Comparison of ENCODE assay signal across 8 cellular contexts in the genomic region with DNA sequence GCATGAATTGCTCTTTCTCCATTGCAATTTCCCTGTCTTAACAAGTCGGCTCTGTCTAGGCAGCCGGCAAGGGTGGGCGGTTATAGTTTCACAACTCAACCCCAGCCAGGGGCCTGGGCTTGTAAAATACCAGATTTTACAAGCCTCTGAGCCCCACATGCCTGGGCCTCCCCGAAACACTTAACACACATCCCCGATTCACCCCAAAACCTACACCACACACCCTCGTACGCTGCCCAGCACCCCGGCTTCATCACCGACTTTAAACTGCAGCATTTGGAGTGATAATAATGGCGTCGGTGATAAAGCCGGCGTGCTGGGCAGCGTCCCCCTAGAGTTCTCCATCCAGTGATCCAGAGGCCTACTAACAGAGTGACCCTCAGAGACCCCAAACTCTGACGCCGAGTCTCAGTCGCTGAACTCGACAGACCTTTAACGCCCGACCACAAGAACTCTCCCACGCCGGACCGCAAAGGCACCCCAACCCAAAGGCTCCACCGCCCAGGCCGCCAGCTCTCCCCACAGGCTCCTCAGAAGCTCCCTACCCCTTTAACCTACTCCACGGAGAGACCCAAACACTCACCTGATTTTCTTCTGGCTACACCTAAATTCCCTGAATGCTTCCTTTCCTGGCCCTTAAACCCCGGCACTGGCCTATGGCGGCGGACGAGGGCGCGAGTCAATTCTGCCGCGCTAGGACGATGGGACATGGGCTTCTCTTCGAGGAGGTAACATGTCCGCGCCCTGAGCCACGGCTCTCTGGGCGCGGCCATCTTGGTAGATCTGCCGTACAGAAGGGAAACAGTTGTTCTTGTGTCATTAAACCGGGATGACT. TPM values are rescaled to one million over a fixed set of nuclear protein-coding genes. Genes with fewer than 3 reads are reported as not detected.
DNase-seq lines count a peak whose midpoint lies in the region; ATAC-seq and TF ChIP-seq lines count a peak whose summit lies in the region.

TSS of gene ZNF649 (minus strand) at position 687 of the 835 bp plus-strand sequence. CDS start 4,910 bp downstream, outside the sequence.

- H3K4me1 ChIP-seq in GM23338 (ENCODE audit: insufficient read depth) = peaks cover 19% of the 10 kb centered on the region
- H3K4me1 ChIP-seq in ascending aorta = peaks cover 0 to 4% of the 10 kb centered on the region in 2 donors
- H3K4me1 ChIP-seq in right cardiac atrium (ENCODE audit: control insufficient read depth, insufficient read depth, low read length) = no peaks in the 10 kb centered on the region
- peaks cover 8 to 17% (median 9%) of the 10 kb centered on the region in 4 donors for H3K4me1 ChIP-seq in upper lobe of left lung

- peak within 1 kb of the TSS; percentile 75 for H3K4me2 ChIP-seq in GM23338

- H3K4me3 ChIP-seq in GM23338 (peak within 1 kb of the TSS; percentile 86), ascending aorta (peak within 1 kb of the TSS; percentile 76 to 79), right cardiac atrium (ENCODE audit: low read length) (peak within 1 kb of the TSS; percentile 93), upper lobe of left lung (peak within 1 kb of the TSS; percentile 60 to 86 (median 64))

- WGBS in right cardiac atrium = under 1% methylated on average over 43 of the region's 43 CpGs
- WGBS in upper lobe of left lung, 2 donors = 1% methylated on average over 37 to 41 of the region's 43 CpGs

- H3K27ac Mint-ChIP-seq in GM23338 = peak within 1 kb of the TSS; percentile 99
- H3K27ac Mint-ChIP-seq in progenitor cell of endocrine pancreas = peak within 1 kb of the TSS; percentile 97

- peaks cover 17% of the 10 kb centered on the region; the same call in 1 of the 2 replicates for H3F3A ChIP-seq in GM23338 (replicated peaks; ENCODE audit: low read depth)

- peaks cover 63% of the 10 kb centered on the region for H3K36me3 Mint-ChIP-seq in GM23338 (ENCODE audit: low read depth)
- H3K36me3 Mint-ChIP-seq in progenitor cell of endocrine pancreas (ENCODE audit: insufficient read depth) = peaks cover 52% of the 10 kb centered on the region

- H3K27me3 ChIP-seq in GM23338 (ENCODE audit: insufficient read depth) (no peaks in the 10 kb centered on the region), ascending aorta (no peaks in the 10 kb centered on the region), right cardiac atrium (ENCODE audit: control insufficient read depth, insufficient read depth) (no peaks in the 10 kb centered on the region), upper lobe of left lung (no peaks in the 10 kb centered on the region)

- intact Hi-C loops in ascending aorta (cut with DNase I) = loop anchor here (1.0 to 2.0 kb wide), 2 partner anchors 16 to 23 kb away; partner anchors contain the start of gene ZNF613
- intact Hi-C loops in right cardiac atrium (cut with DNase I) = loop anchor here in 1 of 4 donors (10.0 kb wide), 1 partner anchor 80 kb away; the partner anchor contains the start of gene ZNF350

- H3K79me2 ChIP-seq in GM23338 (replicated peaks; ENCODE audit: insufficient read depth) = peaks cover 53% of the 10 kb centered on the region

- peak; percentile 27 for DNase-seq in DMS79 (lab: John Stamatoyannopoulos, UW)
- peak; percentile 96 for DNase-seq in GM23338 (ENCODE audit: low spot score)
- peak; percentile 67 for DNase-seq in NCI-H128 (lab: John Stamatoyannopoulos, UW; ENCODE audit: unreplicated experiment)
- DNase-seq in T-helper 22 cell (ENCODE audit: low read depth) = peak; percentile 54
- DNase-seq in ascending aorta (ENCODE audit: low spot score in 2 of 2) = peak; percentile 17 to 88
- peak; percentile 84 to 94 (median 93) for DNase-seq in right cardiac atrium
- DNase-seq in progenitor cell of endocrine pancreas (ENCODE audit: low spot score, unreplicated experiment) = peak; percentile 74
- DNase-seq in upper lobe of left lung = peak; percentile 83 to 93

- H3K9me3 Mint-ChIP-seq in GM23338 (peaks cover 59% of the 10 kb centered on the region), progenitor cell of endocrine pancreas (ENCODE audit: low read depth) (peaks cover 52% of the 10 kb centered on the region)

- peaks cover 14% of the 10 kb centered on the region for H3K36me3 ChIP-seq in GM23338 (ENCODE audit: insufficient read depth)
- H3K36me3 ChIP-seq in ascending aorta = peaks cover 16 to 23% of the 10 kb centered on the region in 2 donors
- peaks cover 4 to 13% (median 6%) of the 10 kb centered on the region in 4 donors for H3K36me3 ChIP-seq in upper lobe of left lung

- TF ChIP-seq POLR2A in upper lobe of left lung (IDR thresholded peaks at IDR 0.05) = peak in 2 of 4 donors; percentile 36 to 39

- no peak within 1 kb of the TSS for H2AFZ ChIP-seq in GM23338

- peak; percentile 81 for ATAC-seq in GM23338
- ATAC-seq in right cardiac atrium = peak; percentile 100
- peak; percentile 98 to 100 for ATAC-seq in upper lobe of left lung (ENCODE audit: low FRiP score in 2 of 2)

- H3K27ac ChIP-seq in GM23338 (ENCODE audit: low read depth) (peak within 1 kb of the TSS; percentile 100), ascending aorta (peak within 1 kb of the TSS; percentile 70 to 76), right cardiac atrium (ENCODE audit: low read length) (peak within 1 kb of the TSS; percentile 84), upper lobe of left lung (peak within 1 kb of the TSS; percentile 73 to 89 (median 84))

- H4K20me1 ChIP-seq in GM23338 (replicated peaks; ENCODE audit: insufficient read depth) = peaks cover 21% of the 10 kb centered on the region

- peak within 1 kb of the TSS; percentile 99 for H3K4me3 Mint-ChIP-seq in GM23338
- H3K4me3 Mint-ChIP-seq in progenitor cell of endocrine pancreas (ENCODE audit: low read depth) = peak within 1 kb of the TSS; percentile 96

- H3K4me1 Mint-ChIP-seq in GM23338 (peaks cover 47% of the 10 kb centered on the region), progenitor cell of endocrine pancreas (ENCODE audit: low read depth) (peaks cover 11% of the 10 kb centered on the region)

- H3K9me2 ChIP-seq in GM23338 (ENCODE audit: insufficient read depth) = peaks cover 10% of the 10 kb centered on the region

- H3K27me3 Mint-ChIP-seq in GM23338 (ENCODE audit: insufficient read depth, low read depth, poor library complexity) = peaks cover 20% of the 10 kb centered on the region
- no peaks in the 10 kb centered on the region for H3K27me3 Mint-ChIP-seq in progenitor cell of endocrine pancreas

- peaks cover 0 to 39% of the 10 kb centered on the region in 2 donors for H3K9me3 ChIP-seq in ascending aorta
- H3K9me3 ChIP-seq in right cardiac atrium (ENCODE audit: control insufficient read depth, low read length) = peaks cover 4% of the 10 kb centered on the region
- peaks cover 4 to 60% (median 23%) of the 10 kb centered on the region in 4 donors for H3K9me3 ChIP-seq in upper lobe of left lung

- peak in 1 of 2 experiments; percentile 30; a peak in 1 of 4 replicates for TF ChIP-seq CTCF in GM23338 (conservative IDR thresholded peaks at IDR 0.05; ENCODE audit: low read depth in 2 of 2)
- no peak for TF ChIP-seq CTCF in ascending aorta (IDR thresholded peaks at IDR 0.05)
- no peak for TF ChIP-seq CTCF in progenitor cell of endocrine pancreas (IDR thresholded peaks at IDR 0.05; ENCODE audit: unreplicated experiment)
- no peak for TF ChIP-seq CTCF in upper lobe of left lung (IDR thresholded peaks at IDR 0.05)

- no peak for TF ChIP-seq EP300 in upper lobe of left lung (IDR thresholded peaks at IDR 0.05)

TF ChIP-seq in GM23338, 12 proteins besides CTCF, POLR2A, EP300 and RAD21 (continues in another document):
- TF ChIP-seq ZNF114 (CRISPR knock-in tag; IDR thresholded peaks at IDR 0.05) (peak; percentile 47; the same call in 1 of the 2 replicates), ETS1 (IDR thresholded peaks at IDR 0.05) (peak; percentile 82)

RNA-seq across cellular contexts. Expression of gene ZNF649, which starts in this region (rescaled TPM):
- total RNA-seq in GM23338 (2014; rRNA removed; shearing (Covaris generic)) = 68.9 and 75.5 TPM in 2 replicates
- 29.2 and 40.6 TPM in 2 replicates for polyA plus RNA-seq in GM23338 (2016; fragmentation: Nextera tagmentation; extraction: Ambion mirVana)
- 4.7 TPM for total RNA-seq in ascending aorta
- total RNA-seq in right cardiac atrium = 10 to 100 TPM; 11.2 to 14.1 (median 11.7) TPM
- polyA plus RNA-seq in right cardiac atrium = 5.2 TPM
- total RNA-seq in progenitor cell of endocrine pancreas = 41.4 and 42.4 TPM in 2 replicates
- 10 to 100 TPM in 5 of 6 donors, 1 to 10 TPM in 1; 6.3 to 37.7 (median 11.5) TPM for total RNA-seq in upper lobe of left lung

Comparison
In these comparisons a context has a peak if more than half of its experiments do, and no peak if none do; other contexts are left out.
1. Peak in every context shown above with its lines: DNase-seq, ATAC-seq, H3K4me3 ChIP-seq and H3K27ac ChIP-seq.
2. DNase-seq: peak in every context shown above with its lines; median percentile 96 in GM23338; 93 in right cardiac atrium; 88 in upper lobe of left lung; 74 in progenitor cell of endocrine pancreas; 67 in NCI-H128; 54 in T-helper 22 cell; 52 in ascending aorta; 27 in DMS79.